8 cellular contexts compared by ENCODE assay signal in genomic region chr12:48716493-48717251, GRCh38. TPM values are rescaled to one million over a fixed set of nuclear protein-coding genes. Genes with fewer than 3 reads are reported as not detected.
DNase-seq lines count a peak whose midpoint lies in the region; FAIRE-seq and TF ChIP-seq lines count a peak whose summit lies in the region.

TSS of gene CCNT1 (minus strand) at chr12:48716707. CDS start at chr12:48716675, 32 bp downstream.

- H3K4me1 Mint-ChIP-seq in nephron: peaks cover 26% of the 10 kb centered on the region
- peaks cover 42% of the 10 kb centered on the region for H3K4me1 Mint-ChIP-seq in stimulated activated naive CD8-positive, alpha-beta T cell treated with anti-CD3 and anti-CD28 coated beads, Interleukin-15, Interleukin-2, amounts not matched to agents 100 ng/mL and 50 ng/mL, for 24 hours (ENCODE audit: low read depth)

- H3K36me3 Mint-ChIP-seq in nephron (ENCODE audit: low read depth): peaks cover 23% of the 10 kb centered on the region
- peaks cover 63% of the 10 kb centered on the region for H3K36me3 Mint-ChIP-seq in stimulated activated naive CD8-positive, alpha-beta T cell treated with anti-CD3 and anti-CD28 coated beads, Interleukin-15, Interleukin-2, amounts not matched to agents 100 ng/mL and 50 ng/mL, for 24 hours (ENCODE audit: low read depth)

- H3K9me3 ChIP-seq in HAP-1 (peaks cover 20% of the 10 kb centered on the region), MG63 (peaks cover 10% of the 10 kb centered on the region; the same call in 1 of the 2 replicates)

- peak; percentile 98 for FAIRE-seq in G401.6 (lab: Jason Lieb, UNC)

- H3K27ac Mint-ChIP-seq in nephron: peak within 1 kb of the TSS; percentile 92 to 98 (median 98)
- H3K27ac Mint-ChIP-seq in stimulated activated naive CD8-positive, alpha-beta T cell treated with anti-CD3 and anti-CD28 coated beads, Interleukin-15, Interleukin-2, amounts not matched to agents 100 ng/mL and 50 ng/mL, for 24 hours: peak within 1 kb of the TSS; percentile 95

- peak within 1 kb of the TSS; percentile 80 for H3K4me3 ChIP-seq in HAP-1
- H3K4me3 ChIP-seq in MG63: peak within 1 kb of the TSS; percentile 80
- H3K4me3 ChIP-seq in fibroblast of pulmonary artery (replicated peaks; ENCODE audit: low read depth, low read length): peak within 1 kb of the TSS; percentile 83

- no peaks in the 10 kb centered on the region for H3K27me3 Mint-ChIP-seq in nephron (ENCODE audit: low read depth)
- peaks cover 2% of the 10 kb centered on the region for H3K27me3 Mint-ChIP-seq in stimulated activated naive CD8-positive, alpha-beta T cell treated with anti-CD3 and anti-CD28 coated beads, Interleukin-15, Interleukin-2, amounts not matched to agents 100 ng/mL and 50 ng/mL, for 24 hours

- peaks cover 17% of the 10 kb centered on the region for H3K4me1 ChIP-seq in HAP-1

- peak; percentile 14 for TF ChIP-seq CTCF in fibroblast of pulmonary artery (IDR thresholded peaks at IDR 0.05; ENCODE audit: low read length, missing control alignments)
- TF ChIP-seq CTCF in nephron (IDR thresholded peaks at IDR 0.05; ENCODE audit: unreplicated experiment in 3 of 3): peak in 1 of 3 experiments; percentile 9

- H3K27me3 ChIP-seq in HAP-1 (ENCODE audit: low read depth) (no peaks in the 10 kb centered on the region), MG63 (no peaks in the 10 kb centered on the region)

- peaks cover 11% of the 10 kb centered on the region for H3K9me3 Mint-ChIP-seq in nephron
- peaks cover 17% of the 10 kb centered on the region for H3K9me3 Mint-ChIP-seq in stimulated activated naive CD8-positive, alpha-beta T cell treated with anti-CD3 and anti-CD28 coated beads, Interleukin-15, Interleukin-2, amounts not matched to agents 100 ng/mL and 50 ng/mL, for 24 hours

- H3K4me3 Mint-ChIP-seq in nephron: peak within 1 kb of the TSS; percentile 88 to 97 (median 90)
- H3K4me3 Mint-ChIP-seq in stimulated activated naive CD8-positive, alpha-beta T cell treated with anti-CD3 and anti-CD28 coated beads, Interleukin-15, Interleukin-2, amounts not matched to agents 100 ng/mL and 50 ng/mL, for 24 hours: peak within 1 kb of the TSS; percentile 93

- H3K36me3 ChIP-seq in HAP-1 (replicated peaks) (peaks cover 37% of the 10 kb centered on the region), MG63 (peaks cover 28% of the 10 kb centered on the region)

- in situ Hi-C loops in HAP-1 (cut with MboI; ENCODE audit: low sequenced_read_pairs): no loop called here

- DNase-seq in HAP-1 (ENCODE audit: low spot score in 2 of 2) (peak; percentile 98), MG63 (peak; percentile 99), SHP77 treated with DMSO at 0.1 percent for 48 hours (lab: John Stamatoyannopoulos, UW) (peak; percentile 99), fibroblast of pulmonary artery (ENCODE audit: low read depth) (peak; percentile 100)
- DNase-seq in activated effector memory CD4-positive, alpha-beta T cell treated with anti-CD3 and anti-CD28 coated beads, Interleukin-2, amount 50 U/mL, for 16 hours: peak; percentile 99

RNA-seq across cellular contexts. Expression of gene CCNT1, which starts in this region (rescaled TPM):
- 9.7 and 22.2 TPM in 2 replicates for total RNA-seq in MG63 (2014; rRNA removed; shearing (Covaris generic); ENCODE audit: low replicate concordance)

Comparison
In these comparisons a context has a peak if more than half of its experiments do, and no peak if none do; other contexts are left out.
1. Peak in every context shown above with its lines: DNase-seq and H3K4me3 ChIP-seq.